9 cellular contexts compared by ENCODE assay signal in the genomic region with DNA sequence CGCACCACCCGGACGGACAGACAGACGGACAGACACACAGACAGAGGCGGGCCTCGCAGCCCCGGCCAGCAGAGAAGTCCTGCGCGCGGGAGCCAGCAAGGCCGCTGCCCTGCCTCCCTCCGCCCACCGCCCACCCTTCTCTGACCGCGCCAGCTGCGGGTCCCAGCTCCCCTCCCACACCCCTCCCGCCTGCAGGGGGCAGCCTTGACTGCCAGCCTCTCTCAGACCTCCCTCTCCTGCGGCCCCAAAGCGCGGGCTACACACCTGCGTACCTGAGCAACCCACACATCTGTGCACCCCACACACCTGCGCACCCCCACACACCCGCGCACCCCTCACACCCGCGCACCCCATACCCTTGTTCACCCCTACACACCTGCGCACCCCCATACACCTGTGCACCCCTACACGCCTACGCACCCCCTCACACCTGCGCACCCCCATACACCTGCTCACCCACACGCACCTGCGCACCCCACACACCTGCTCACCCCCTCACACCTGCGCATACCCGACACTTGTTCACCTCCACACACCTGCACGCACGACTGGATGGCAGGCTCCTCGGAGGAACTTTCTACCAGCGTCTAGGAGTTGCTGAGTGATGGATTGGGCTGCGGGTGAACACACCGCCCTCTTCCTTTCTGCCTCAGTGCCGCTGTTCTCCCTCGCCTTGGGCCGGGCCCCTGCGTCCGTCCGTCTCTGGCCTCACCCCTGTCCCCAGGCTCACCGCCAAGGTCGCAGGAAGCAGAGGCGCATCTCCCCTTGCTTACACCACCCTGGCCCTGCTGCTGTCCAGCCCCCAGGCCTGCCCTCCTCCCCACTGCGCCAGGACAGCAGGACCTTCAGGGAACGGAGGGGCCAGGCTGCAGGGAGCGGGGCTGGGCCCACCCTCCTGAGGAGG. TPM values are rescaled to one million over a fixed set of nuclear protein-coding genes. Genes with fewer than 3 reads are reported as not detected.
A peak's percentile ranks its signal among the peaks of the same experiment; 100 is the strongest.
DNase-seq lines count a peak whose midpoint lies in the region; ATAC-seq and TF ChIP-seq lines count a peak whose summit lies in the region.
"Had no signal": no experiment of that assay in that cellular context is flagged by ENCODE, and none has a peak within 500 bp of the region (broad histone marks: within the 10 kb centered on the region; RNA-seq: fewer than 3 reads in every experiment).

No MANE protein-coding gene starts in this region.

- POLR2A ChIA-PET in PC-3 (lab: Charles Lee; ENCODE audit: unreplicated experiment) = no interaction called here

- peak; percentile 35 for DNase-seq in Daoy (ENCODE audit: low read depth)
- DNase-seq in PC-3 = no peak
- peak; percentile 48 for DNase-seq in effector CD8-positive, alpha-beta T cell (lab: John Stamatoyannopoulos, UW)
- DNase-seq in spleen = peak; percentile 80
- no peak for DNase-seq in NCI-H2029 (lab: John Stamatoyannopoulos, UW)
- DNase-seq in NCI-H2107 (lab: John Stamatoyannopoulos, UW) = no peak
- DNase-seq in NK-92 treated with Interleukin-12 subunit alpha and Interleukin-12 subunit beta, amount 100 ng/mL, for 24 hours (lab: John Stamatoyannopoulos, UW) = no peak
- no peak for DNase-seq in middle frontal gyrus (ENCODE audit: extremely low spot score, low spot score)
- DNase-seq: anterior cingulate cortex had no signal

- intact Hi-C loops in PC-3 (cut with micrococcal nuclease) = loop anchor here (10.0 kb wide), 1 partner anchor 118 kb away; no protein-coding TSS in a partner anchor
- intact Hi-C loops in spleen (cut with DNase I; ENCODE audit: low total_unique reads) = no loop called here

- H3K9me2 ChIP-seq in PC-3 (replicated peaks; ENCODE audit: low read length) = no peaks in the 10 kb centered on the region

- H4K20me1 ChIP-seq in PC-3 (ENCODE audit: low read length) = no peaks in the 10 kb centered on the region

- H3K4me3 ChIP-seq in PC-3 (ENCODE audit: low read length) (no peak overlapping the region), spleen (peak overlapping the region in 1 of 8 donors; percentile 35)

- no peak overlapping the region for H3K27ac ChIP-seq in PC-3 (ENCODE audit: low read length)
- H3K27ac ChIP-seq in spleen = no peak overlapping the region

- H3K27me3 ChIP-seq in PC-3 (ENCODE audit: low read length) (no peaks in the 10 kb centered on the region), spleen (replicated peaks in 1 of 7) (peaks cover 0 to 30% (median 4%) of the 10 kb centered on the region in 7 donors)

- H3F3A ChIP-seq in PC-3 (ENCODE audit: low read length, unreplicated experiment) = no peaks in the 10 kb centered on the region

- ATAC-seq in PC-3 = no peak

- H2AFZ ChIP-seq in PC-3 (ENCODE audit: low read length) = no peak overlapping the region

- TF ChIP-seq POLR2A in spleen (IDR thresholded peaks at IDR 0.05) = no peak

- CTCF ChIA-PET in PC-3 (lab: Charles Lee) = no interaction called here

- TF ChIP-seq CTCF in PC-3 (conservative IDR thresholded peaks at IDR 0.05; ENCODE audit: low read depth, low read length) = peak; percentile 23
- peak in 6 of 11 experiments; percentile 26 to 62 (median 38) for TF ChIP-seq CTCF in spleen (IDR thresholded peaks at IDR 0.05 in 8 of 11, conservative IDR thresholded peaks at IDR 0.05 in 3 of 11)

- H3K9ac ChIP-seq in PC-3 (ENCODE audit: low read length) = no peak overlapping the region

- H3K79me2 ChIP-seq in PC-3 (ENCODE audit: low read length) = no peaks in the 10 kb centered on the region

- H3K4me1 ChIP-seq in PC-3 (ENCODE audit: insufficient read depth, low read length) = peaks cover 18% of the 10 kb centered on the region
- H3K4me1 ChIP-seq in spleen = peaks cover 0 to 35% (median 24%) of the 10 kb centered on the region in 6 donors

- WGBS in spleen, 5 donors = 40 to 55% (median 51%) methylated on average over 45 to 52 of the region's 52 CpGs

- no peak overlapping the region for H3K4me2 ChIP-seq in PC-3 (ENCODE audit: low read length)

- no peaks in the 10 kb centered on the region for H3K36me3 ChIP-seq in PC-3 (ENCODE audit: low read depth, low read length)
- H3K36me3 ChIP-seq in spleen = no peaks in the 10 kb centered on the region

- BruUV-seq in PC-3 (replicated peaks; lab: Mats Ljungman, UMichigan) = no TSS peak

- H3K9me3 ChIP-seq in PC-3 (ENCODE audit: low read length) (no peaks in the 10 kb centered on the region), spleen (no peaks in the 10 kb centered on the region)

RNA-seq across cellular contexts. Expression of a gene that starts 20.8 kb away (rescaled TPM):
- 162 and 181 TPM in 2 replicates for total RNA-seq in Daoy (2014; rRNA removed; shearing (Covaris generic))
- total RNA-seq in PC-3 (2014; rRNA removed) (114 and 166 TPM in 2 replicates), spleen (100 to 1,000 TPM in 4 of 7 donors, 10 to 100 TPM in 3; 37.6 to 124 (median 109) TPM)
- polyA plus RNA-seq in spleen = 10 to 100 TPM; 30.1 to 49.1 (median 40.2) TPM

RNA-seq across cellular contexts. Expression of a gene that starts 37.8 kb away (rescaled TPM):
- total RNA-seq in Daoy (2014; rRNA removed; shearing (Covaris generic)) = 10.1 and 12.1 TPM in 2 replicates
- total RNA-seq in PC-3 (2014; rRNA removed) (19.6 and 19.9 TPM in 2 replicates), spleen (10 to 100 TPM in 1 of 7 donors, 1 to 10 TPM in 6; 5.5 to 10.5 (median 6.4) TPM)
- polyA plus RNA-seq in spleen = under 1 TPM; 0.70 to 0.89 (median 0.83) TPM

Comparison
In these comparisons a context has a peak if more than half of its experiments do, and no peak if none do; other contexts are left out.
1. DNase-seq: peak in Daoy (single experiment), effector CD8-positive, alpha-beta T cell (single experiment) and spleen (single experiment); none in PC-3 (single experiment), NCI-H2029 (single experiment), NCI-H2107 (single experiment), NK-92 treated with Interleukin-12 subunit alpha and Interleukin-12 subunit beta, amount 100 ng/mL, for 24 hours (single experiment) and middle frontal gyrus (single experiment).